ENCODE assay signal across 23 cellular contexts in the genomic region with DNA sequence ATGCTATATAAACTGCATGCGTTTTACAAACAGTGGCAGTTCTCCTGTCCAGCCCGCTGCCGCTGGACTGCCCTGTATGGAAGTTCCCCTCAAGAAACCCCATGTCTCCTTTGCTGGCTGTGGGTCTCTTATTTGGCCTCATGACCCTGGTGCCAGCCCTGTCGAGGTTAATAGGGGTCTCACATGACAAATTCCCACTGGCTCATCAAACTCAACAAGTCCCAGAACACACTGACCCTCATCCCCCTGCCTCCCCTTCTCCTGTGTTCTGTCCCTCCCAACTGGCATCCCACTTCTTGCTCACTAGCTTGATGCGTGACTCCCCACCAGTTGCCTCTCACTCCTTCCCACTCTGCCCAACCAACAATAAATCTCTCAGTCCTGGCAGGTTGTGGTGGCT.
DNase-seq lines count a peak whose midpoint lies in the region; ATAC-seq, FAIRE-seq and TF ChIP-seq lines count a peak whose summit lies in the region.
"Had no signal": no experiment of that assay in that cellular context is flagged by ENCODE, and none has a peak within 500 bp of the region (broad histone marks: within the 10 kb centered on the region; RNA-seq: fewer than 3 reads in every experiment).

No MANE protein-coding gene starts in this region.

- no peak for ATAC-seq in activated naive CD8-positive, alpha-beta T cell treated with anti-CD3 and anti-CD28 coated beads, Interleukin-2, amount 10 ng/mL, durations not matched to agents 7 days and 5 days (ENCODE audit: low read depth)
- ATAC-seq: A549 had no signal

- no peak overlapping the region for H2BK5ac ChIP-seq in H1 (ENCODE audit: low read depth, low read length)

- H3K4me1 Mint-ChIP-seq in activated naive CD8-positive, alpha-beta T cell treated with anti-CD3 and anti-CD28 coated beads, Interleukin-2, amount 10 ng/mL, durations not matched to agents 7 days and 5 days = no peaks in the 10 kb centered on the region
- no peaks in the 10 kb centered on the region for H3K4me1 Mint-ChIP-seq in activated naive CD8-positive, alpha-beta T cell treated with anti-CD3 and anti-CD28 coated beads for 36 hours
- H3K4me1 Mint-ChIP-seq: B cell had no signal

- no peak overlapping the region for H3K18ac ChIP-seq in H1 (ENCODE audit: extremely low read depth, low read length)

- H3K9me3 ChIP-seq in H1 (ENCODE audit: insufficient read depth in 2 of 2, low read depth in 1 of 2, low read length in 1 of 2) (no peaks in the 10 kb centered on the region), vagina (no peaks in the 10 kb centered on the region)

- peaks cover 4% of the 10 kb centered on the region; the same call in 1 of the 2 replicates for H3K23me2 ChIP-seq in H1 (ENCODE audit: low read depth, low read length)

- no peak overlapping the region for H3K4me3 Mint-ChIP-seq in activated naive CD8-positive, alpha-beta T cell treated with anti-CD3 and anti-CD28 coated beads, Interleukin-2, amount 10 ng/mL, durations not matched to agents 7 days and 5 days
- no peak overlapping the region for H3K4me3 Mint-ChIP-seq in activated naive CD8-positive, alpha-beta T cell treated with anti-CD3 and anti-CD28 coated beads for 36 hours
- H3K4me3 Mint-ChIP-seq: B cell had no signal

- H3K4me1 ChIP-seq in H1 (replicated peaks in 1 of 4; ENCODE audit: control insufficient read depth in 3 of 4, insufficient read depth in 4 of 4, low read length in 3 of 4) (no peaks in the 10 kb centered on the region), vagina (no peaks in the 10 kb centered on the region)
- H3K4me1 ChIP-seq: A549 had no signal

- no peak overlapping the region; the same call in 1 of the 2 replicates for H4K8ac ChIP-seq in H1 (ENCODE audit: extremely low read depth, insufficient read depth, low read length)

- peak overlapping the region; percentile 25 for H4K91ac ChIP-seq in H1 (replicated peaks; ENCODE audit: insufficient read length, low read length)

- FAIRE-seq in H1 (lab: Jason Lieb, UNC) = no peak
- FAIRE-seq: A549, GM19239 had no signal

- H2BK15ac ChIP-seq in H1 (ENCODE audit: low read length) = no peak overlapping the region

- CTCF ChIA-PET in H1 (lab: Charles Lee; ENCODE audit: partially characterized antibody) = interaction anchor here (0.9 to 3.1 kb wide), 3 partner anchors 9 to 17 kb away, joined by 3 to 16 read pairs (median 4); no protein-coding TSS in a partner anchor

- H2BK12ac ChIP-seq in H1 (ENCODE audit: low read depth, low read length) = no peak overlapping the region

- H2BK120ac ChIP-seq in H1 (replicated peaks; ENCODE audit: low read depth, low read length) = no peak overlapping the region

- no peaks in the 10 kb centered on the region for H3K36me3 Mint-ChIP-seq in activated naive CD8-positive, alpha-beta T cell treated with anti-CD3 and anti-CD28 coated beads, Interleukin-2, amount 10 ng/mL, durations not matched to agents 7 days and 5 days
- no peaks in the 10 kb centered on the region for H3K36me3 Mint-ChIP-seq in activated naive CD8-positive, alpha-beta T cell treated with anti-CD3 and anti-CD28 coated beads for 36 hours

- H3K36me3 ChIP-seq in H1 (ENCODE audit: control insufficient read depth in 2 of 4, insufficient read depth in 4 of 4, low read length in 3 of 4) = no peaks in the 10 kb centered on the region
- no peaks in the 10 kb centered on the region for H3K36me3 ChIP-seq in vagina

- H3K79me1 ChIP-seq in H1 (ENCODE audit: low read depth, low read length) = no peaks in the 10 kb centered on the region

- H3K9me3 Mint-ChIP-seq in activated naive CD8-positive, alpha-beta T cell treated with anti-CD3 and anti-CD28 coated beads, Interleukin-2, amount 10 ng/mL, durations not matched to agents 7 days and 5 days = no peaks in the 10 kb centered on the region
- H3K9me3 Mint-ChIP-seq in activated naive CD8-positive, alpha-beta T cell treated with anti-CD3 and anti-CD28 coated beads for 36 hours = peaks cover 8% of the 10 kb centered on the region

- TF ChIP-seq EP300 in H1 (IDR thresholded peaks at IDR 0.05; ENCODE audit: borderline replicate concordance in 1 of 2, low read depth in 2 of 2, low read length in 2 of 2) = no peak

- peak; percentile 8 for DNase-seq in activated naive CD8-positive, alpha-beta T cell treated with anti-CD3 and anti-CD28 coated beads, Interleukin-2, amount 10 ng/mL, durations not matched to agents 7 days and 5 days
- no peak for DNase-seq in activated naive CD8-positive, alpha-beta T cell treated with anti-CD3 and anti-CD28 coated beads for 36 hours
- DNase-seq in H1 (ENCODE audit: low read depth in 1 of 2, low spot score in 2 of 2) (peak in 1 of 2 experiments; percentile 22), posterior vena cava (ENCODE audit: low spot score) (peak; percentile 26), vagina (ENCODE audit: extremely low spot score in 2 of 2) (peak; percentile 61 to 85), dedifferentiated amniotic fluid mesenchymal stem cell (ENCODE audit: extremely low spot score) (no peak), A172 (ENCODE audit: low spot score) (no peak)
- DNase-seq: EL; GOT3; Karpas-422; MV-4-11; NCI-H1694; NCI-H2081; NCI-H2171; NCI-H345; NCI-H524; NCI-H774; NK-92 treated with Interleukin-12 subunit alpha and Interleukin-12 subunit beta, amount 100 ng/mL, for 24 hours; SHP77 treated with DMSO at 0.1 percent for 48 hours had no signal

- H3K56ac ChIP-seq in H1 (replicated peaks; ENCODE audit: insufficient read length, low read depth, low read length) = no peak overlapping the region

- TF ChIP-seq RAD21 in H1 (IDR thresholded peaks at IDR 0.05 in 1 of 2, conservative IDR thresholded peaks at IDR 0.05 in 1 of 2; ENCODE audit: low read depth in 2 of 2, low read length in 2 of 2) = no peak

- no peaks in the 10 kb centered on the region for H4K20me1 ChIP-seq in H1 (replicated peaks in 1 of 2; ENCODE audit: control insufficient read depth in 1 of 2, insufficient read depth in 2 of 2, low read length in 2 of 2)

- H3K14ac ChIP-seq in H1 (ENCODE audit: insufficient read length) = no peak overlapping the region

- POLR2A ChIA-PET in activated naive CD8-positive, alpha-beta T cell treated with anti-CD3 and anti-CD28 coated beads, Interleukin-2, amount 10 ng/mL, durations not matched to agents 7 days and 5 days (lab: Charles Lee) = no interaction called here
- POLR2A ChIA-PET in H1 (lab: Charles Lee; ENCODE audit: partially characterized antibody) = no interaction called here

- H3K4ac ChIP-seq in H1 (replicated peaks; ENCODE audit: insufficient read length, low read depth, low read length) = no peak overlapping the region

- H3K27ac ChIP-seq in H1 (ENCODE audit: low read depth, low read length) = no peak overlapping the region
- no peak overlapping the region for H3K27ac ChIP-seq in vagina
- H3K27ac ChIP-seq: A549, RWPE1 had no signal

- H3K27me3 ChIP-seq in H1 (replicated peaks in 1 of 4; ENCODE audit: control insufficient read depth in 3 of 4, extremely low read depth in 1 of 4, insufficient read depth in 3 of 4, low read length in 3 of 4) (no peaks in the 10 kb centered on the region; a peak in 1 of 7 replicates), vagina (no peaks in the 10 kb centered on the region)

- no peak for TF ChIP-seq CTCF in H1 (IDR thresholded peaks at IDR 0.05; ENCODE audit: control extremely low read depth in 1 of 3, insufficient read depth in 1 of 3, low read depth in 1 of 3, low read length in 3 of 3)
- TF ChIP-seq CTCF in vagina (IDR thresholded peaks at IDR 0.05) = no peak

- H3K4me2 ChIP-seq in H1 (ENCODE audit: insufficient read depth in 1 of 2, low read depth in 2 of 2, low read length in 2 of 2) = no peak overlapping the region
- H3K4me2 ChIP-seq: A549 had no signal

- no peak overlapping the region for H2AK5ac ChIP-seq in H1 (ENCODE audit: low read depth, low read length)

- no peak overlapping the region for H4K5ac ChIP-seq in H1 (ENCODE audit: insufficient read length, low read depth, low read length)

- no peaks in the 10 kb centered on the region for H3K79me2 ChIP-seq in H1 (ENCODE audit: control insufficient read depth in 1 of 2, insufficient read depth in 2 of 2, low read length in 2 of 2)

- no peak overlapping the region for H3K9ac ChIP-seq in H1 (replicated peaks in 1 of 4; ENCODE audit: extremely low read depth in 1 of 4, low read depth in 3 of 4, low read length in 3 of 4)

- H3K27me3 Mint-ChIP-seq in activated naive CD8-positive, alpha-beta T cell treated with anti-CD3 and anti-CD28 coated beads, Interleukin-2, amount 10 ng/mL, durations not matched to agents 7 days and 5 days = peaks cover 10% of the 10 kb centered on the region
- H3K27me3 Mint-ChIP-seq in activated naive CD8-positive, alpha-beta T cell treated with anti-CD3 and anti-CD28 coated beads for 36 hours = peaks cover 11% of the 10 kb centered on the region

- H3K27ac Mint-ChIP-seq in activated naive CD8-positive, alpha-beta T cell treated with anti-CD3 and anti-CD28 coated beads, Interleukin-2, amount 10 ng/mL, durations not matched to agents 7 days and 5 days = no peak overlapping the region
- no peak overlapping the region for H3K27ac Mint-ChIP-seq in activated naive CD8-positive, alpha-beta T cell treated with anti-CD3 and anti-CD28 coated beads for 36 hours
- H3K27ac Mint-ChIP-seq: B cell had no signal

- TF ChIP-seq POLR2A in H1 (IDR thresholded peaks at IDR 0.05; ENCODE audit: control extremely low read depth in 1 of 2, low read depth in 2 of 2, low read length in 2 of 2) (no peak), vagina (IDR thresholded peaks at IDR 0.05) (no peak)

- intact Hi-C loops in posterior vena cava (cut with DNase I) = no loop called here
- intact Hi-C loops in vagina (cut with DNase I) = no loop called here

- 94% methylated on average over 5 of the region's 5 CpGs; no CpG with 5 or more reads in 1 of the 2 experiments for WGBS in H1 (ENCODE audit: extremely low coverage in 1 of 2, insufficient coverage in 1 of 2, insufficient read length in 1 of 2, insufficient replicate concordance in 2 of 2, low coverage in 1 of 2, low lambda C conversion rate in 2 of 2, missing lambda C conversion rate in 1 of 2), 2 experiments

- H2BK20ac ChIP-seq in H1 (ENCODE audit: low read length) = no peak overlapping the region

- H3K4me3 ChIP-seq in H1 (ENCODE audit: extremely low read depth in 1 of 4, insufficient read depth in 2 of 4, low read depth in 3 of 4, low read length in 4 of 4) (no peak overlapping the region), vagina (no peak overlapping the region)
- H3K4me3 ChIP-seq: A549 had no signal

- no peak overlapping the region for H3K23ac ChIP-seq in H1 (ENCODE audit: insufficient read length)

- no peak overlapping the region for H2AFZ ChIP-seq in H1 (ENCODE audit: low read length)

TF ChIP-seq in H1, 55 proteins besides CTCF, POLR2A, EP300 and RAD21:
- no peak for TF ChIP-seq SRF (IDR thresholded peaks at IDR 0.05; ENCODE audit: low read depth, low read length)
- TF ChIP-seq SUZ12 (IDR thresholded peaks at IDR 0.05; ENCODE audit: low read length) = no peak
- no peak for TF ChIP-seq BCL11A (IDR thresholded peaks at IDR 0.05; ENCODE audit: low read depth in 2 of 2, low read length in 2 of 2)
- no peak for TF ChIP-seq RNF2 (IDR thresholded peaks at IDR 0.05; ENCODE audit: borderline replicate concordance, low read depth, low read length, missing control alignments, poor library complexity, severe bottlenecking)

Comparison
In these comparisons a context has a peak if more than half of its experiments do, and no peak if none do; other contexts are left out.
1. DNase-seq: peak in activated naive CD8-positive, alpha-beta T cell treated with anti-CD3 and anti-CD28 coated beads, Interleukin-2, amount 10 ng/mL, durations not matched to agents 7 days and 5 days (single experiment), posterior vena cava (single experiment) and vagina (2 of 2); none in activated naive CD8-positive, alpha-beta T cell treated with anti-CD3 and anti-CD28 coated beads for 36 hours (single experiment), dedifferentiated amniotic fluid mesenchymal stem cell (single experiment) and A172 (single experiment).